In the genomic region with DNA sequence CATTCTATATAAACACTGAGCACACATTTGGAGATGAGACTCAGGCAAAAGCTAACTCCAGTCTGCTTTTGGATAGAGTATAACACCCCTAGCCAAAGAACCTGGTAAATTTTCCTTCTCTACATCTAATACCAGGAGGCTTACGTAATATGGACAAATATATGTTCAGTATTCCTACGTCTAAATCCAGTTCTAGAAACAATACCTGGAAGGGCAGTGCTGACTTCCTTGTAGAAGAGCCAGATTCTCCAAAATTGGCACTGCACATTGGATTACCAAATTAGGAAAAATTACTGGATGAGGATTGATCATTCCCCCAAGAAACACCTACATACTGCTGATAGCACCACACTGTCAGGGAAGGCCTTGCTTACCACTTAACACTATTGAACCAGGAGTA, we compare ENCODE assay signal across 28 cellular contexts.
DNase-seq lines count a peak whose midpoint lies in the region; ATAC-seq, FAIRE-seq and TF ChIP-seq lines count a peak whose summit lies in the region.
"Had no signal": no experiment of that assay in that cellular context is flagged by ENCODE, and none has a peak within 500 bp of the region (broad histone marks: within the 10 kb centered on the region; RNA-seq: fewer than 3 reads in every experiment).

No MANE protein-coding gene starts in this region.

- H4K20me1 ChIP-seq in endothelial cell of umbilical vein (replicated peaks; ENCODE audit: control insufficient read depth, extremely low read depth, insufficient read depth, low read length) (no peaks in the 10 kb centered on the region), neural progenitor cell (ENCODE audit: low read depth) (no peaks in the 10 kb centered on the region)

- WGBS in psoas muscle, 3 donors: 66 to 77% (median 68%) methylated on average over 2 of the region's 2 CpGs
- 87 to 88% methylated on average over 2 of the region's 2 CpGs for WGBS in tibial nerve, 2 donors

- TF ChIP-seq CTCF in endothelial cell of umbilical vein (IDR thresholded peaks at IDR 0.05; ENCODE audit: extremely low read depth in 1 of 2, insufficient read depth in 1 of 2, low read depth in 1 of 2, low read length in 2 of 2) (no peak), psoas muscle (IDR thresholded peaks at IDR 0.05) (no peak), tibial nerve (IDR thresholded peaks at IDR 0.05) (no peak), neural progenitor cell (IDR thresholded peaks at IDR 0.05) (no peak)

- peaks cover 46% of the 10 kb centered on the region for H3K4me1 ChIP-seq in endothelial cell of umbilical vein (ENCODE audit: control insufficient read depth, extremely low read depth, insufficient read depth, low read length)
- no peaks in the 10 kb centered on the region for H3K4me1 ChIP-seq in psoas muscle
- peaks cover 0 to 36% (median 2%) of the 10 kb centered on the region in 4 donors for H3K4me1 ChIP-seq in tibial nerve
- no peaks in the 10 kb centered on the region for H3K4me1 ChIP-seq in neural progenitor cell
- H3K4me1 ChIP-seq: SJCRH30 had no signal

- intact Hi-C loops in endothelial cell of umbilical vein (cut with micrococcal nuclease): loop anchor here (1.0 to 5.0 kb wide), 3 partner anchors 153 to 547 kb away; no protein-coding TSS in a partner anchor
- intact Hi-C loops in left ventricle myocardium superior (cut with micrococcal nuclease): no loop called here
- intact Hi-C loops in psoas muscle (cut with DNase I): no loop called here
- intact Hi-C loops in activated T-helper 2 cell treated with anti-CD3 and anti-CD28 coated beads, Interferon-gamma antibody, Interleukin-2, Interleukin-4, amounts not matched to agents 10 μg/mL and 5 μg/mL and 100 μg/mL, durations not matched to agents 14 hours and 24 hours and 36 hours (cut with micrococcal nuclease): no loop called here

- H3K27me3 ChIP-seq in endothelial cell of umbilical vein (ENCODE audit: control insufficient read depth in 2 of 2, insufficient read depth in 2 of 2, low read length in 2 of 2) (no peaks in the 10 kb centered on the region), psoas muscle (ENCODE audit: insufficient read depth in 3 of 3, low read length in 2 of 3) (no peaks in the 10 kb centered on the region), tibial nerve (no peaks in the 10 kb centered on the region), neural progenitor cell (no peaks in the 10 kb centered on the region)
- H3K27me3 ChIP-seq: SJCRH30 had no signal

- H3K27ac ChIP-seq in endothelial cell of umbilical vein (ENCODE audit: insufficient read depth, low read depth, low read length) (peak overlapping the region; percentile 68), psoas muscle (peak overlapping the region; percentile 54), tibial nerve (peak overlapping the region in 3 of 4 donors; percentile 43 to 75 (median 68)), neural progenitor cell (no peak overlapping the region)
- H3K27ac ChIP-seq: SJCRH30, VCaP had no signal

- CTCF ChIA-PET in endothelial cell of umbilical vein (lab: Charles Lee): interaction anchor here (0.8 kb wide), 1 partner anchor 312 kb away, joined by 3 read pairs; a partner anchor contains a TSS

- no peaks in the 10 kb centered on the region for H3K36me3 Mint-ChIP-seq in activated T-helper 2 cell treated with anti-CD3 and anti-CD28 coated beads, Interferon-gamma antibody, Interleukin-2, Interleukin-4, amounts not matched to agents 10 μg/mL and 5 μg/mL and 100 μg/mL, durations not matched to agents 14 hours and 24 hours and 36 hours (ENCODE audit: low read depth)
- H3K36me3 Mint-ChIP-seq in neural progenitor cell: no peaks in the 10 kb centered on the region
- H3K36me3 Mint-ChIP-seq: activated naive CD8-positive, alpha-beta T cell treated with anti-CD3 and anti-CD28 coated beads, Interleukin-2, amount 10 ng/mL, durations not matched to agents 7 days and 5 days; CD8-positive, alpha-beta memory T cell; stimulated activated effector memory CD8-positive, alpha-beta T cell treated with anti-CD3 and anti-CD28 coated beads, Interleukin-12 subunit alpha, Interleukin-12 subunit beta, amount 100 ng/mL, for 72 hours had no signal

- H3K9me3 ChIP-seq in endothelial cell of umbilical vein (replicated peaks; ENCODE audit: control insufficient read depth, insufficient read depth, low read length) (no peaks in the 10 kb centered on the region), psoas muscle (no peaks in the 10 kb centered on the region), tibial nerve (no peaks in the 10 kb centered on the region), neural progenitor cell (ENCODE audit: low read depth) (no peaks in the 10 kb centered on the region)
- H3K9me3 ChIP-seq: SJCRH30 had no signal

- H2AFZ ChIP-seq in endothelial cell of umbilical vein (ENCODE audit: low read depth, low read length) (no peak overlapping the region), neural progenitor cell (replicated peaks) (no peak overlapping the region)

- DNase-seq in endothelial cell of umbilical vein (ENCODE audit: low read depth, low spot score): peak; percentile 72
- no peak for DNase-seq in left ventricle myocardium superior
- DNase-seq in psoas muscle: no peak
- no peak for DNase-seq in tibial nerve (ENCODE audit: low spot score in 2 of 2)
- DNase-seq in activated T-helper 2 cell treated with anti-CD3 and anti-CD28 coated beads, Interferon-gamma antibody, Interleukin-2, Interleukin-4, amounts not matched to agents 10 μg/mL and 5 μg/mL and 100 μg/mL, durations not matched to agents 14 hours and 24 hours and 36 hours (ENCODE audit: low spot score): no peak
- DNase-seq in NCI-H82 treated with DMSO at 0.1 percent for 48 hours (lab: John Stamatoyannopoulos, UW; ENCODE audit: unreplicated experiment): no peak
- DNase-seq in neural progenitor cell (ENCODE audit: low spot score): no peak
- DNase-seq: activated CD4-positive, alpha-beta T cell treated with anti-CD3 and anti-CD28 coated beads for 48 hours; activated CD8-positive, alpha-beta memory T cell treated with anti-CD3 and anti-CD28 coated beads for 24 hours; activated effector memory CD4-positive, alpha-beta T cell treated with anti-CD3 and anti-CD28 coated beads, Interleukin-2, amount 50 U/mL, for 16 hours; activated naive CD8-positive, alpha-beta T cell treated with anti-CD3 and anti-CD28 coated beads, Interleukin-2, amount 10 ng/mL, durations not matched to agents 7 days and 5 days; aorta; CD8-positive, alpha-beta memory T cell; DMS 273 treated with DMSO at 0.1 percent for 48 hours; endodermal cell; mesendoderm; NCI-H146; SJCRH30; SW 1271 had no signal

- no peaks in the 10 kb centered on the region for H3K4me1 Mint-ChIP-seq in activated T-helper 2 cell treated with anti-CD3 and anti-CD28 coated beads, Interferon-gamma antibody, Interleukin-2, Interleukin-4, amounts not matched to agents 10 μg/mL and 5 μg/mL and 100 μg/mL, durations not matched to agents 14 hours and 24 hours and 36 hours (ENCODE audit: low read depth)
- H3K4me1 Mint-ChIP-seq in neural progenitor cell: no peaks in the 10 kb centered on the region
- H3K4me1 Mint-ChIP-seq: activated naive CD8-positive, alpha-beta T cell treated with anti-CD3 and anti-CD28 coated beads, Interleukin-2, amount 10 ng/mL, durations not matched to agents 7 days and 5 days; CD8-positive, alpha-beta memory T cell; central memory CD8-positive, alpha-beta T cell; stimulated activated effector memory CD8-positive, alpha-beta T cell treated with anti-CD3 and anti-CD28 coated beads, Interleukin-12 subunit alpha, Interleukin-12 subunit beta, amount 100 ng/mL, for 72 hours had no signal

- H3K9ac ChIP-seq in endothelial cell of umbilical vein (replicated peaks; ENCODE audit: extremely low read depth, insufficient read depth, low read length) (no peak overlapping the region), neural progenitor cell (no peak overlapping the region)

- no peaks in the 10 kb centered on the region for H3K27me3 Mint-ChIP-seq in activated T-helper 2 cell treated with anti-CD3 and anti-CD28 coated beads, Interferon-gamma antibody, Interleukin-2, Interleukin-4, amounts not matched to agents 10 μg/mL and 5 μg/mL and 100 μg/mL, durations not matched to agents 14 hours and 24 hours and 36 hours (ENCODE audit: low read depth)
- peaks cover 4% of the 10 kb centered on the region for H3K27me3 Mint-ChIP-seq in neural progenitor cell (ENCODE audit: insufficient read depth, low read depth)
- H3K27me3 Mint-ChIP-seq: progenitor cell of endocrine pancreas had no signal

- POLR2A ChIA-PET in endothelial cell of umbilical vein (lab: Charles Lee): interaction anchor here (0.6 kb wide), 1 partner anchor 1740 kb away, joined by 3 read pairs; no protein-coding TSS in a partner anchor

- no peaks in the 10 kb centered on the region for H3K9me1 ChIP-seq in endothelial cell of umbilical vein (replicated peaks; ENCODE audit: control insufficient read depth, extremely low read depth, insufficient read depth, low read length)

- H3K36me3 ChIP-seq in endothelial cell of umbilical vein (ENCODE audit: control insufficient read depth in 2 of 2, extremely low read depth in 1 of 2, insufficient read depth in 2 of 2, low read length in 2 of 2): no peaks in the 10 kb centered on the region
- H3K36me3 ChIP-seq in psoas muscle (ENCODE audit: insufficient read depth in 1 of 2, low read depth in 1 of 2): no peaks in the 10 kb centered on the region
- no peaks in the 10 kb centered on the region for H3K36me3 ChIP-seq in tibial nerve
- no peaks in the 10 kb centered on the region for H3K36me3 ChIP-seq in neural progenitor cell
- H3K36me3 ChIP-seq: SJCRH30 had no signal

- H3K27ac Mint-ChIP-seq in activated T-helper 2 cell treated with anti-CD3 and anti-CD28 coated beads, Interferon-gamma antibody, Interleukin-2, Interleukin-4, amounts not matched to agents 10 μg/mL and 5 μg/mL and 100 μg/mL, durations not matched to agents 14 hours and 24 hours and 36 hours: no peak overlapping the region
- H3K27ac Mint-ChIP-seq in neural progenitor cell: no peak overlapping the region
- H3K27ac Mint-ChIP-seq: activated naive CD8-positive, alpha-beta T cell treated with anti-CD3 and anti-CD28 coated beads, Interleukin-2, amount 10 ng/mL, durations not matched to agents 7 days and 5 days; CD8-positive, alpha-beta memory T cell; endodermal cell; progenitor cell of endocrine pancreas; stimulated activated effector memory CD8-positive, alpha-beta T cell treated with anti-CD3 and anti-CD28 coated beads, Interleukin-12 subunit alpha, Interleukin-12 subunit beta, amount 100 ng/mL, for 72 hours had no signal

- no peaks in the 10 kb centered on the region for H3K9me3 Mint-ChIP-seq in activated T-helper 2 cell treated with anti-CD3 and anti-CD28 coated beads, Interferon-gamma antibody, Interleukin-2, Interleukin-4, amounts not matched to agents 10 μg/mL and 5 μg/mL and 100 μg/mL, durations not matched to agents 14 hours and 24 hours and 36 hours
- no peaks in the 10 kb centered on the region for H3K9me3 Mint-ChIP-seq in neural progenitor cell
- H3K9me3 Mint-ChIP-seq: activated naive CD8-positive, alpha-beta T cell treated with anti-CD3 and anti-CD28 coated beads, Interleukin-2, amount 10 ng/mL, durations not matched to agents 7 days and 5 days; CD8-positive, alpha-beta memory T cell; central memory CD8-positive, alpha-beta T cell; endodermal cell; stimulated activated effector memory CD8-positive, alpha-beta T cell treated with anti-CD3 and anti-CD28 coated beads, Interleukin-12 subunit alpha, Interleukin-12 subunit beta, amount 100 ng/mL, for 72 hours had no signal

- dilution Hi-C loops in endothelial cell of umbilical vein (cut with MboI; ENCODE audit: extremely low pct_ligation_motif_present, low sequenced_read_pairs): no loop called here

- no peak overlapping the region for H3K4me3 ChIP-seq in endothelial cell of umbilical vein (replicated peaks in 1 of 3; ENCODE audit: insufficient read depth in 1 of 3, low read depth in 1 of 3, low read length in 3 of 3)
- no peak overlapping the region for H3K4me3 ChIP-seq in psoas muscle
- H3K4me3 ChIP-seq in tibial nerve: no peak overlapping the region
- H3K4me3 ChIP-seq in neural progenitor cell: no peak overlapping the region
- H3K4me3 ChIP-seq: SJCRH30 had no signal

- TF ChIP-seq EP300 in tibial nerve (IDR thresholded peaks at IDR 0.05): peak in 1 of 2 donors; percentile 22

- no peaks in the 10 kb centered on the region for H3F3A ChIP-seq in neural progenitor cell (ENCODE audit: low read depth)

- no peak overlapping the region for H3K4me3 Mint-ChIP-seq in activated T-helper 2 cell treated with anti-CD3 and anti-CD28 coated beads, Interferon-gamma antibody, Interleukin-2, Interleukin-4, amounts not matched to agents 10 μg/mL and 5 μg/mL and 100 μg/mL, durations not matched to agents 14 hours and 24 hours and 36 hours (ENCODE audit: low read depth)
- H3K4me3 Mint-ChIP-seq in neural progenitor cell: no peak overlapping the region
- H3K4me3 Mint-ChIP-seq: activated naive CD8-positive, alpha-beta T cell treated with anti-CD3 and anti-CD28 coated beads, Interleukin-2, amount 10 ng/mL, durations not matched to agents 7 days and 5 days; CD8-positive, alpha-beta memory T cell; central memory CD8-positive, alpha-beta T cell; endodermal cell; stimulated activated effector memory CD8-positive, alpha-beta T cell treated with anti-CD3 and anti-CD28 coated beads, Interleukin-12 subunit alpha, Interleukin-12 subunit beta, amount 100 ng/mL, for 72 hours had no signal

- TF ChIP-seq POLR2A in endothelial cell of umbilical vein (IDR thresholded peaks at IDR 0.05; ENCODE audit: low read depth, low read length) (no peak), tibial nerve (IDR thresholded peaks at IDR 0.05) (no peak)

- FAIRE-seq in endothelial cell of umbilical vein (lab: Jason Lieb, UNC): no peak
- FAIRE-seq: frontal cortex, H1, RCC 7860, urothelium cell line had no signal

- no TSS peak for BruUV-seq in endothelial cell of umbilical vein (replicated peaks; lab: Mats Ljungman, UMichigan)

- peak; percentile 39 for ATAC-seq in left ventricle myocardium superior
- ATAC-seq in psoas muscle: no peak
- ATAC-seq: esophagus mucosa; stimulated activated effector memory CD8-positive, alpha-beta T cell treated with anti-CD3 and anti-CD28 coated beads, Interleukin-12 subunit alpha, Interleukin-12 subunit beta, amount 100 ng/mL, for 72 hours had no signal

- H3K4me2 ChIP-seq in endothelial cell of umbilical vein (ENCODE audit: insufficient read depth, low read length) (peak overlapping the region; percentile 33), neural progenitor cell (no peak overlapping the region)

- H3K79me2 ChIP-seq in endothelial cell of umbilical vein (ENCODE audit: control insufficient read depth, insufficient read depth, low read length) (no peaks in the 10 kb centered on the region), neural progenitor cell (ENCODE audit: low read depth) (no peaks in the 10 kb centered on the region)
